1 cellular context compared by ENCODE assay signal in the genomic region with DNA sequence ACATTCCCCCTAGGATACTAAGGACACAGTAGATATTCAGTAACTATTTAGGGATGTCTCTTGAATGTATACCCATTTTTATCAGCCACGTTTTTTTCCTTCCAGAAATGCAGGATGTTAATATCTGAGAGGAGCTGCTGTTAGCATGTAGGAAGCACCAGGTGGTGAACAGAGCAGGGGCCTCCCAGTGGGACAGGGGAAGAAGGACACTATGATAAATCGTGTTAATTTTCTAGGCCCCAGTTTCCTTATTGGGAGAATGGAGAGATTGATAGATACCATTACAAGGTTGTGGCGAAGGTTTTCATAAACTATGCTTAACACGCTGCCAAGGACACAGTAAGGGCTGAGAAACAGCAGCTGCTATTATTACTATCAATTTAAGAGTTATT.
TF ChIP-seq lines count a peak whose summit lies in the region.

No MANE protein-coding gene starts in this region.

TF ChIP-seq in K562, 482 proteins besides CTCF, POLR2A, EP300 and RAD21 (continued from another document):
- TF ChIP-seq SMAD3 (CRISPR knock-in tag; conservative IDR thresholded peaks at IDR 0.05) (no peak), HSF4 (CRISPR knock-in tag; IDR thresholded peaks at IDR 0.05; ENCODE audit: borderline replicate concordance) (no peak), PHB (CRISPR knock-in tag; IDR thresholded peaks at IDR 0.05) (no peak), ILF3 (IDR thresholded peaks at IDR 0.05; ENCODE audit: borderline replicate concordance) (no peak), ZSCAN29 (IDR thresholded peaks at IDR 0.05) (no peak), ETS2 (tag; IDR thresholded peaks at IDR 0.05; ENCODE audit: borderline replicate concordance, poor library complexity, severe bottlenecking) (no peak), SMARCE1 (IDR thresholded peaks at IDR 0.05) (no peak), OTX1 (CRISPR knock-in tag; IDR thresholded peaks at IDR 0.05) (no peak), ILK (tag; IDR thresholded peaks at IDR 0.05; ENCODE audit: borderline replicate concordance, low read depth) (no peak), SLC30A9 (CRISPR knock-in tag; IDR thresholded peaks at IDR 0.05) (no peak), TOE1 (IDR thresholded peaks at IDR 0.05; ENCODE audit: borderline replicate concordance) (no peak), TOE1 (CRISPR knock-in tag; IDR thresholded peaks at IDR 0.05; ENCODE audit: borderline replicate concordance, low read depth) (no peak), POLR2G (IDR thresholded peaks at IDR 0.05; ENCODE audit: low read depth, low read length) (no peak), ESRRA (IDR thresholded peaks at IDR 0.05; ENCODE audit: borderline replicate concordance, low read depth) (no peak)
- TF ChIP-seq, protein P1, sequence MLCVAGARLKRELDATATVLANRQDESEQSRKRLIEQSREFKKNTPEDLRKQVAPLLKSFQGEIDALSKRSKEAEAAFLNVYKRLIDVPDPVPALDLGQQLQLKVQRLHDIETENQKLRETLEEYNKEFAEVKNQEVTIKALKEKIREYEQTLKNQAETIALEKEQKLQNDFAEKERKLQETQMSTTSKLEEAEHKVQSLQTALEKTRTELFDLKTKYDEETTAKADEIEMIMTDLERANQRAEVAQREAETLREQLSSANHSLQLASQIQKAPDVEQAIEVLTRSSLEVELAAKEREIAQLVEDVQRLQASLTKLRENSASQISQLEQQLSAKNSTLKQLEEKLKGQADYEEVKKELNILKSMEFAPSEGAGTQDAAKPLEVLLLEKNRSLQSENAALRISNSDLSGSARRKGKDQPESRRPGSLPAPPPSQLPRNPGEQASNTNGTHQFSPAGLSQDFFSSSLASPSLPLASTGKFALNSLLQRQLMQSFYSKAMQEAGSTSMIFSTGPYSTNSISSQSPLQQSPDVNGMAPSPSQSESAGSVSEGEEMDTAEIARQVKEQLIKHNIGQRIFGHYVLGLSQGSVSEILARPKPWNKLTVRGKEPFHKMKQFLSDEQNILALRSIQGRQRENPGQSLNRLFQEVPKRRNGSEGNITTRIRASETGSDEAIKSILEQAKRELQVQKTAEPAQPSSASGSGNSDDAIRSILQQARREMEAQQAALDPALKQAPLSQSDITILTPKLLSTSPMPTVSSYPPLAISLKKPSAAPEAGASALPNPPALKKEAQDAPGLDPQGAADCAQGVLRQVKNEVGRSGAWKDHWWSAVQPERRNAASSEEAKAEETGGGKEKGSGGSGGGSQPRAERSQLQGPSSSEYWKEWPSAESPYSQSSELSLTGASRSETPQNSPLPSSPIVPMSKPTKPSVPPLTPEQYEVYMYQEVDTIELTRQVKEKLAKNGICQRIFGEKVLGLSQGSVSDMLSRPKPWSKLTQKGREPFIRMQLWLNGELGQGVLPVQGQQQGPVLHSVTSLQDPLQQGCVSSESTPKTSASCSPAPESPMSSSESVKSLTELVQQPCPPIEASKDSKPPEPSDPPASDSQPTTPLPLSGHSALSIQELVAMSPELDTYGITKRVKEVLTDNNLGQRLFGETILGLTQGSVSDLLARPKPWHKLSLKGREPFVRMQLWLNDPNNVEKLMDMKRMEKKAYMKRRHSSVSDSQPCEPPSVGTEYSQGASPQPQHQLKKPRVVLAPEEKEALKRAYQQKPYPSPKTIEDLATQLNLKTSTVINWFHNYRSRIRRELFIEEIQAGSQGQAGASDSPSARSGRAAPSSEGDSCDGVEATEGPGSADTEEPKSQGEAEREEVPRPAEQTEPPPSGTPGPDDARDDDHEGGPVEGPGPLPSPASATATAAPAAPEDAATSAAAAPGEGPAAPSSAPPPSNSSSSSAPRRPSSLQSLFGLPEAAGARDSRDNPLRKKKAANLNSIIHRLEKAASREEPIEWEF (CRISPR knock-in tag; IDR thresholded peaks at IDR 0.05) = no peak
- TF ChIP-seq, protein P2, sequence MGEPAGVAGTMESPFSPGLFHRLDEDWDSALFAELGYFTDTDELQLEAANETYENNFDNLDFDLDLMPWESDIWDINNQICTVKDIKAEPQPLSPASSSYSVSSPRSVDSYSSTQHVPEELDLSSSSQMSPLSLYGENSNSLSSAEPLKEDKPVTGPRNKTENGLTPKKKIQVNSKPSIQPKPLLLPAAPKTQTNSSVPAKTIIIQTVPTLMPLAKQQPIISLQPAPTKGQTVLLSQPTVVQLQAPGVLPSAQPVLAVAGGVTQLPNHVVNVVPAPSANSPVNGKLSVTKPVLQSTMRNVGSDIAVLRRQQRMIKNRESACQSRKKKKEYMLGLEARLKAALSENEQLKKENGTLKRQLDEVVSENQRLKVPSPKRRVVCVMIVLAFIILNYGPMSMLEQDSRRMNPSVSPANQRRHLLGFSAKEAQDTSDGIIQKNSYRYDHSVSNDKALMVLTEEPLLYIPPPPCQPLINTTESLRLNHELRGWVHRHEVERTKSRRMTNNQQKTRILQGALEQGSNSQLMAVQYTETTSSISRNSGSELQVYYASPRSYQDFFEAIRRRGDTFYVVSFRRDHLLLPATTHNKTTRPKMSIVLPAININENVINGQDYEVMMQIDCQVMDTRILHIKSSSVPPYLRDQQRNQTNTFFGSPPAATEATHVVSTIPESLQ (CRISPR knock-in tag; IDR thresholded peaks at IDR 0.05) = no peak
- TF ChIP-seq, protein P3, sequence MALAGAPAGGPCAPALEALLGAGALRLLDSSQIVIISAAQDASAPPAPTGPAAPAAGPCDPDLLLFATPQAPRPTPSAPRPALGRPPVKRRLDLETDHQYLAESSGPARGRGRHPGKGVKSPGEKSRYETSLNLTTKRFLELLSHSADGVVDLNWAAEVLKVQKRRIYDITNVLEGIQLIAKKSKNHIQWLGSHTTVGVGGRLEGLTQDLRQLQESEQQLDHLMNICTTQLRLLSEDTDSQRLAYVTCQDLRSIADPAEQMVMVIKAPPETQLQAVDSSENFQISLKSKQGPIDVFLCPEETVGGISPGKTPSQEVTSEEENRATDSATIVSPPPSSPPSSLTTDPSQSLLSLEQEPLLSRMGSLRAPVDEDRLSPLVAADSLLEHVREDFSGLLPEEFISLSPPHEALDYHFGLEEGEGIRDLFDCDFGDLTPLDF (CRISPR knock-in tag; IDR thresholded peaks at IDR 0.05) = no peak
- TF ChIP-seq, protein P4, sequence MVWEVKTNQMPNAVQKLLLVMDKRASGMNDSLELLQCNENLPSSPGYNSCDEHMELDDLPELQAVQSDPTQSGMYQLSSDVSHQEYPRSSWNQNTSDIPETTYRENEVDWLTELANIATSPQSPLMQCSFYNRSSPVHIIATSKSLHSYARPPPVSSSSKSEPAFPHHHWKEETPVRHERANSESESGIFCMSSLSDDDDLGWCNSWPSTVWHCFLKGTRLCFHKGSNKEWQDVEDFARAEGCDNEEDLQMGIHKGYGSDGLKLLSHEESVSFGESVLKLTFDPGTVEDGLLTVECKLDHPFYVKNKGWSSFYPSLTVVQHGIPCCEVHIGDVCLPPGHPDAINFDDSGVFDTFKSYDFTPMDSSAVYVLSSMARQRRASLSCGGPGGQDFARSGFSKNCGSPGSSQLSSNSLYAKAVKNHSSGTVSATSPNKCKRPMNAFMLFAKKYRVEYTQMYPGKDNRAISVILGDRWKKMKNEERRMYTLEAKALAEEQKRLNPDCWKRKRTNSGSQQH (CRISPR knock-in tag; IDR thresholded peaks at IDR 0.05) = no peak
